Comparison of ENCODE assay signal across 22 cellular contexts in genomic region chr19:54218960-54219661, GRCh38. TPM values are rescaled to one million over a fixed set of nuclear protein-coding genes. Genes with fewer than 3 reads are reported as not detected.
A peak's percentile ranks its signal among the peaks of the same experiment; 100 is the strongest.
DNase-seq lines count a peak whose midpoint lies in the region; TF ChIP-seq lines count a peak whose summit lies in the region.
"Had no signal": no experiment of that assay in that cellular context is flagged by ENCODE, and none has a peak within 500 bp of the region (broad histone marks: within the 10 kb centered on the region; RNA-seq: fewer than 3 reads in every experiment).

No MANE protein-coding gene starts in this region.

- H3K36me3 ChIP-seq in neutrophil: peaks cover 66% of the 10 kb centered on the region

- no peaks in the 10 kb centered on the region for H3K27me3 ChIP-seq in neutrophil

- H3K27ac Mint-ChIP-seq in CD14-positive monocyte: peak overlapping the region in 5 of 7 donors; percentile 32 to 70 (median 64)
- no peak overlapping the region for H3K27ac Mint-ChIP-seq in activated T-helper 2 cell treated with anti-CD3 and anti-CD28 coated beads, Interferon-gamma antibody, Interleukin-2, Interleukin-4, amounts not matched to agents 10 μg/mL and 5 μg/mL and 100 μg/mL, durations not matched to agents 14 hours and 24 hours and 36 hours
- H3K27ac Mint-ChIP-seq: CD4-positive, CD25-positive, alpha-beta regulatory T cell; HFFc6 had no signal

- H3K4me1 Mint-ChIP-seq in CD14-positive monocyte: peaks cover 66% of the 10 kb centered on the region
- peaks cover 3% of the 10 kb centered on the region for H3K4me1 Mint-ChIP-seq in activated T-helper 2 cell treated with anti-CD3 and anti-CD28 coated beads, Interferon-gamma antibody, Interleukin-2, Interleukin-4, amounts not matched to agents 10 μg/mL and 5 μg/mL and 100 μg/mL, durations not matched to agents 14 hours and 24 hours and 36 hours (ENCODE audit: low read depth)

- TF ChIP-seq CTCF in CD14-positive monocyte (IDR thresholded peaks at IDR 0.05) (no peak), neutrophil (IDR thresholded peaks at IDR 0.05) (no peak)

- H3K36me3 Mint-ChIP-seq in CD14-positive monocyte: peaks cover 48 to 51% of the 10 kb centered on the region in 2 donors
- H3K36me3 Mint-ChIP-seq in activated T-helper 2 cell treated with anti-CD3 and anti-CD28 coated beads, Interferon-gamma antibody, Interleukin-2, Interleukin-4, amounts not matched to agents 10 μg/mL and 5 μg/mL and 100 μg/mL, durations not matched to agents 14 hours and 24 hours and 36 hours (ENCODE audit: low read depth): peaks cover 13% of the 10 kb centered on the region

- no peaks in the 10 kb centered on the region for H3K9me3 Mint-ChIP-seq in CD14-positive monocyte
- no peaks in the 10 kb centered on the region for H3K9me3 Mint-ChIP-seq in activated T-helper 2 cell treated with anti-CD3 and anti-CD28 coated beads, Interferon-gamma antibody, Interleukin-2, Interleukin-4, amounts not matched to agents 10 μg/mL and 5 μg/mL and 100 μg/mL, durations not matched to agents 14 hours and 24 hours and 36 hours
- H3K9me3 Mint-ChIP-seq: CD4-positive, CD25-positive, alpha-beta regulatory T cell; HFFc6 had no signal

- peak overlapping the region in 1 of 2 donors; percentile 48 for H3K4me3 Mint-ChIP-seq in CD14-positive monocyte
- no peak overlapping the region for H3K4me3 Mint-ChIP-seq in activated T-helper 2 cell treated with anti-CD3 and anti-CD28 coated beads, Interferon-gamma antibody, Interleukin-2, Interleukin-4, amounts not matched to agents 10 μg/mL and 5 μg/mL and 100 μg/mL, durations not matched to agents 14 hours and 24 hours and 36 hours (ENCODE audit: low read depth)
- H3K4me3 Mint-ChIP-seq: CD4-positive, CD25-positive, alpha-beta regulatory T cell; HFFc6 had no signal

- peaks cover 68 to 73% of the 10 kb centered on the region in 2 experiments for H3K4me1 ChIP-seq in neutrophil (ENCODE audit: control insufficient read depth in 1 of 2, insufficient read depth in 1 of 2, low read depth in 1 of 2, low read length in 1 of 2)
- H3K4me1 ChIP-seq: BE2C had no signal

- peak overlapping the region; percentile 79 for H3K27ac ChIP-seq in neutrophil
- H3K27ac ChIP-seq: RWPE1, SK-N-MC had no signal

- H3K27me3 Mint-ChIP-seq in CD14-positive monocyte (ENCODE audit: low read depth in 3 of 3): peaks cover 0 to 3% (median 0%) of the 10 kb centered on the region in 3 donors
- peaks cover 3% of the 10 kb centered on the region for H3K27me3 Mint-ChIP-seq in activated T-helper 2 cell treated with anti-CD3 and anti-CD28 coated beads, Interferon-gamma antibody, Interleukin-2, Interleukin-4, amounts not matched to agents 10 μg/mL and 5 μg/mL and 100 μg/mL, durations not matched to agents 14 hours and 24 hours and 36 hours (ENCODE audit: low read depth)
- H3K27me3 Mint-ChIP-seq: CD4-positive, CD25-positive, alpha-beta regulatory T cell had no signal

- H3K9me3 ChIP-seq in neutrophil: no peaks in the 10 kb centered on the region
- H3K9me3 ChIP-seq: BE2C had no signal

- H3K4me3 ChIP-seq in neutrophil (ENCODE audit: low read depth in 1 of 2, low read length in 1 of 2): peak overlapping the region; percentile 32 to 35
- H3K4me3 ChIP-seq: SK-N-MC had no signal

- DNase-seq in CD14-positive monocyte (ENCODE audit: low spot score): peak; percentile 37
- DNase-seq in dedifferentiated amniotic fluid mesenchymal stem cell (ENCODE audit: extremely low spot score): peak; percentile 9
- DNase-seq in GF-D8 (lab: John Stamatoyannopoulos, UW): no peak
- DNase-seq in NCI-H2081 treated with DMSO at 0.1 percent for 48 hours (lab: John Stamatoyannopoulos, UW): no peak
- DNase-seq in activated T-helper 2 cell treated with anti-CD3 and anti-CD28 coated beads, Interferon-gamma antibody, Interleukin-2, Interleukin-4, amounts not matched to agents 10 μg/mL and 5 μg/mL and 100 μg/mL, durations not matched to agents 14 hours and 24 hours and 36 hours (ENCODE audit: low spot score): no peak
- DNase-seq: BE2C; CD4-positive, CD25-positive, alpha-beta regulatory T cell; EL; H7; HFFc6; MM.1S; NCI-H1048; NCI-H1417 treated with DMSO at 0.1 percent for 48 hours; NCI-H1930; NCI-H2227 treated with DMSO at 0.1 percent for 48 hours; NCI-H510A; NCI-H774; NK-92 treated with Interleukin-12 subunit alpha and Interleukin-12 subunit beta, amount 100 ng/mL, for 24 hours; SHP77 treated with DMSO at 0.1 percent for 48 hours had no signal

- intact Hi-C loops in CD14-positive monocyte (cut with micrococcal nuclease): no loop called here
- intact Hi-C loops in activated T-helper 2 cell treated with anti-CD3 and anti-CD28 coated beads, Interferon-gamma antibody, Interleukin-2, Interleukin-4, amounts not matched to agents 10 μg/mL and 5 μg/mL and 100 μg/mL, durations not matched to agents 14 hours and 24 hours and 36 hours (cut with micrococcal nuclease): no loop called here

RNA-seq across cellular contexts. Expression of gene LILRB3, which starts 3.7 kb away (rescaled TPM):
- polyA plus RNA-seq in CD14-positive monocyte: 100 to 1,000 TPM in 1 of 2 donors, 10 to 100 TPM in 1; 62.9 to 104 TPM
- 0.64 TPM in 1 of 2 replicates, not detected in the other for total RNA-seq in activated T-helper 2 cell treated with anti-CD3 and anti-CD28 coated beads, Interferon-gamma antibody, Interleukin-2, Interleukin-4, amounts not matched to agents 10 μg/mL and 5 μg/mL and 100 μg/mL, durations not matched to agents 14 hours and 24 hours and 36 hours
- total RNA-seq: H7, HFFc6 had no signal

RNA-seq across cellular contexts. Expression of gene RPS9, which starts 18.5 kb away (rescaled TPM):
- polyA plus RNA-seq in CD14-positive monocyte: 100 to 1,000 TPM; 756 to 983 TPM
- 1,460 and 1,467 TPM in 2 replicates for total RNA-seq in activated T-helper 2 cell treated with anti-CD3 and anti-CD28 coated beads, Interferon-gamma antibody, Interleukin-2, Interleukin-4, amounts not matched to agents 10 μg/mL and 5 μg/mL and 100 μg/mL, durations not matched to agents 14 hours and 24 hours and 36 hours

RNA-seq across cellular contexts. Expression of gene LILRA6, which starts 23.5 kb away (rescaled TPM):
- 100 to 1,000 TPM in 1 of 2 donors, 10 to 100 TPM in 1; 65.7 to 143 TPM for polyA plus RNA-seq in CD14-positive monocyte
- total RNA-seq in activated T-helper 2 cell treated with anti-CD3 and anti-CD28 coated beads, Interferon-gamma antibody, Interleukin-2, Interleukin-4, amounts not matched to agents 10 μg/mL and 5 μg/mL and 100 μg/mL, durations not matched to agents 14 hours and 24 hours and 36 hours: not detected in 2 replicates
- total RNA-seq: CD4-positive, CD25-positive, alpha-beta regulatory T cell; H7; HFFc6 had no signal

RNA-seq across cellular contexts. Expression of gene TSEN34, which starts 28.0 kb away (rescaled TPM):
- polyA plus RNA-seq in CD14-positive monocyte: 100 to 1,000 TPM; 109 to 125 TPM
- 16.8 and 19.0 TPM in 2 replicates for total RNA-seq in activated T-helper 2 cell treated with anti-CD3 and anti-CD28 coated beads, Interferon-gamma antibody, Interleukin-2, Interleukin-4, amounts not matched to agents 10 μg/mL and 5 μg/mL and 100 μg/mL, durations not matched to agents 14 hours and 24 hours and 36 hours

RNA-seq across cellular contexts. Expression of gene MBOAT7, which starts 29.7 kb away (rescaled TPM):
- 100 to 1,000 TPM in 1 of 2 donors, 10 to 100 TPM in 1; 84.0 to 115 TPM for polyA plus RNA-seq in CD14-positive monocyte
- 311 and 318 TPM in 2 replicates for total RNA-seq in activated T-helper 2 cell treated with anti-CD3 and anti-CD28 coated beads, Interferon-gamma antibody, Interleukin-2, Interleukin-4, amounts not matched to agents 10 μg/mL and 5 μg/mL and 100 μg/mL, durations not matched to agents 14 hours and 24 hours and 36 hours

Comparison
In these comparisons a context has a peak if more than half of its experiments do, and no peak if none do; other contexts are left out.
1. DNase-seq: peak in CD14-positive monocyte (single experiment) and dedifferentiated amniotic fluid mesenchymal stem cell (single experiment); none in GF-D8 (single experiment), NCI-H2081 treated with DMSO at 0.1 percent for 48 hours (single experiment) and activated T-helper 2 cell treated with anti-CD3 and anti-CD28 coated beads, Interferon-gamma antibody, Interleukin-2, Interleukin-4, amounts not matched to agents 10 μg/mL and 5 μg/mL and 100 μg/mL, durations not matched to agents 14 hours and 24 hours and 36 hours (single experiment).